20 cellular contexts compared by ENCODE assay signal in the genomic region with DNA sequence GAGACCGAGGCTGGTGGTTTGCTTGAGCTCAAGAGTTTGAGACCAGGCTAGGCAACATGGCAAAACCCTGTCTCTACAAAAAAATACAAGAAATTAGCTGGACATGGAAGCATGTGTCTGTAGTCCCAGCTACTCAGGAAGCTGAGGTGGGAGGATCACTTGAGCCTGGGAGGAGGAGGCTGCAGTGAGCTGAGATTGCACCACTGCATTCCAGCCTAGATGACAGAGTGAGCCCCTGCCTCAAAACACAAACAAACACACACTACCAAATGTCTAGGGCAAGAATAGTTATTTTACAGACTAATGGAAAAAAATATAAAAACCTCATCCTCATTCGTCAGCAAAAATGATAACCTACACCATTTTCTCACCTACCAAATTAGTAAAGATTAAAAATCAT.
"Had no signal": no experiment of that assay in that cellular context is flagged by ENCODE, and none has a peak within 500 bp of the region (broad histone marks: within the 10 kb centered on the region; RNA-seq: fewer than 3 reads in every experiment).

No MANE protein-coding gene starts in this region.

- H3K27ac ChIP-seq: cardiac muscle cell, lower lobe of right lung, psoas muscle, sigmoid colon, upper lobe of left lung had no signal

- H3K4me1 ChIP-seq: lower lobe of right lung, sigmoid colon had no signal

- H3K27me3 ChIP-seq: cardiac muscle cell, sigmoid colon, upper lobe of left lung had no signal

- H3K4me3 Mint-ChIP-seq: natural killer cell had no signal

- H3K36me3 Mint-ChIP-seq: natural killer cell had no signal

- FAIRE-seq: colon, endothelial cell of umbilical vein, TTC549 had no signal

- H3K9me3 Mint-ChIP-seq: activated T-helper 2 cell treated with anti-CD3 and anti-CD28 coated beads, Interferon-gamma antibody, Interleukin-2, Interleukin-4, amounts not matched to agents 10 μg/mL and 5 μg/mL and 100 μg/mL, durations not matched to agents 14 hours and 24 hours and 36 hours; natural killer cell had no signal

- H3K27ac Mint-ChIP-seq: activated T-helper 2 cell treated with anti-CD3 and anti-CD28 coated beads, Interferon-gamma antibody, Interleukin-2, Interleukin-4, amounts not matched to agents 10 μg/mL and 5 μg/mL and 100 μg/mL, durations not matched to agents 14 hours and 24 hours and 36 hours; natural killer cell had no signal

- H3K4me3 ChIP-seq: cardiac muscle cell, lower lobe of right lung, mucosa of descending colon, psoas muscle, sigmoid colon, upper lobe of left lung had no signal

- H3K36me3 ChIP-seq: lower lobe of right lung, sigmoid colon, upper lobe of left lung had no signal

- DNase-seq: activated CD4-positive, CD25-positive, alpha-beta regulatory T cell; activated naive CD4-positive, alpha-beta T cell treated with anti-CD3 and anti-CD28 coated beads, Interleukin-2, amount 50 U/mL, for 16 hours; effector CD4-positive, alpha-beta T cell; hypothalamus; left cardiac atrium; lower lobe of right lung; mucosa of descending colon; natural killer cell; psoas muscle; sigmoid colon; stimulated activated CD4-positive, alpha-beta T cell treated with anti-CD3 and anti-CD28 coated beads, Interleukin-4, amount 100 ng/mL, for 1 hour; stimulated activated CD8-positive, alpha-beta memory T cell treated with anti-CD3 and anti-CD28 coated beads, Interleukin-4, amount 100 ng/mL, for 48 hours; stimulated activated naive CD8-positive, alpha-beta T cell treated with anti-CD3 and anti-CD28 coated beads, Interleukin-15, Interleukin-2, amounts not matched to agents 100 U/mL and 50 U/mL, for 24 hours; T-helper 2 cell; upper lobe of left lung had no signal

- ATAC-seq: left cardiac atrium; lower lobe of right lung; mucosa of descending colon; natural killer cell; psoas muscle; stimulated activated naive CD8-positive, alpha-beta T cell treated with anti-CD3 and anti-CD28 coated beads, Interleukin-15, Interleukin-2, amounts not matched to agents 100 U/mL and 50 U/mL, for 24 hours had no signal

- H3K9me3 ChIP-seq: lower lobe of right lung, mucosa of descending colon, psoas muscle, sigmoid colon, upper lobe of left lung had no signal
